ENCODE assay signal across 1 cellular context in genomic region chr7:25859412-25859704, GRCh38.
TF ChIP-seq lines count a peak whose summit lies in the region.

No MANE protein-coding gene starts in this region.

TF ChIP-seq in HepG2, 621 proteins besides CTCF, POLR2A, EP300 and RAD21 (continued from another document):
- TF ChIP-seq AHDC1 (CRISPR knock-in tag; IDR thresholded peaks at IDR 0.05; ENCODE audit: borderline replicate concordance), result no peak
